Comparison of ENCODE assay signal across 8 cellular contexts in genomic region chr14:22986508-22987054, GRCh38. TPM values are rescaled to one million over a fixed set of nuclear protein-coding genes. Genes with fewer than 3 reads are reported as not detected.
DNase-seq lines count a peak whose midpoint lies in the region; ATAC-seq and TF ChIP-seq lines count a peak whose summit lies in the region.

No MANE protein-coding gene starts in this region.

- H3K27ac ChIP-seq in trophoblast cell (ENCODE audit: low read depth, low read length) (no peak overlapping the region), upper lobe of right lung (no peak overlapping the region)

- H3K9me3 ChIP-seq in trophoblast cell (ENCODE audit: insufficient read depth, low read depth, low read length) (no peaks in the 10 kb centered on the region), upper lobe of right lung (no peaks in the 10 kb centered on the region)

- no peak overlapping the region for H4K8ac ChIP-seq in trophoblast cell (ENCODE audit: low read depth, low read length)

- intact Hi-C loops in upper lobe of right lung (cut with DNase I) = loop anchor here (5.0 kb wide), 1 partner anchor 71 kb away; the partner anchor contains the start of gene CDH24

- H3K4me2 ChIP-seq in trophoblast cell (ENCODE audit: low read length) = no peak overlapping the region

- peak; percentile 67 for DNase-seq in NK-92 treated with Interleukin-12 subunit alpha and Interleukin-12 subunit beta, amount 100 ng/mL, for 24 hours (lab: John Stamatoyannopoulos, UW)
- DNase-seq in NK-92 (lab: John Stamatoyannopoulos, UW; ENCODE audit: unreplicated experiment) (no peak), NCI-H128 (lab: John Stamatoyannopoulos, UW; ENCODE audit: unreplicated experiment) (peak; percentile 84), glomerular visceral epithelial cell (ENCODE audit: extremely low spot score) (peak; percentile 84), trophoblast cell (peak; percentile 83 to 98), upper lobe of right lung (peak; percentile 83)
- peak; percentile 90 for DNase-seq in activated naive CD4-positive, alpha-beta T cell treated with Interleukin-2 at 50 U/mL for 16 hours

- H3K18ac ChIP-seq in trophoblast cell (ENCODE audit: low read length) = no peak overlapping the region

- peaks cover 0 to 1% of the 10 kb centered on the region in 2 experiments for H3K4me1 ChIP-seq in trophoblast cell (ENCODE audit: control insufficient read depth in 1 of 2, insufficient read depth in 2 of 2, low read length in 2 of 2)
- peaks cover 6% of the 10 kb centered on the region for H3K4me1 ChIP-seq in upper lobe of right lung

- TF ChIP-seq CTCF in upper lobe of right lung (IDR thresholded peaks at IDR 0.05) = peak; percentile 93

- H2BK5ac ChIP-seq in trophoblast cell (ENCODE audit: low read depth, low read length, poor library complexity) = no peak overlapping the region

- no peak overlapping the region for H2AFZ ChIP-seq in trophoblast cell (ENCODE audit: insufficient read depth, low read length, poor library complexity)

- peaks cover 10% of the 10 kb centered on the region for H3K79me2 ChIP-seq in trophoblast cell (ENCODE audit: control insufficient read depth, insufficient read depth, low read length, poor library complexity)

- WGBS in trophoblast cell (ENCODE audit: extremely low coverage, insufficient coverage, insufficient read length) = no CpG with 5 or more reads among the region's 5 CpGs

- H2BK12ac ChIP-seq in trophoblast cell (ENCODE audit: low read length) = no peak overlapping the region

- H3K27me3 ChIP-seq in trophoblast cell (ENCODE audit: insufficient read depth, low read length) = no peaks in the 10 kb centered on the region
- H3K27me3 ChIP-seq in upper lobe of right lung = peaks cover 6% of the 10 kb centered on the region

- H4K12ac ChIP-seq in trophoblast cell (ENCODE audit: low read depth, low read length) = no peak overlapping the region

- H3K23ac ChIP-seq in trophoblast cell (ENCODE audit: low read length) = no peak overlapping the region

- peaks cover 2 to 3% of the 10 kb centered on the region in 2 experiments for H3K36me3 ChIP-seq in trophoblast cell (ENCODE audit: control insufficient read depth in 1 of 2, insufficient read depth in 2 of 2, low read length in 2 of 2)
- peaks cover 5% of the 10 kb centered on the region for H3K36me3 ChIP-seq in upper lobe of right lung

- H3K4ac ChIP-seq in trophoblast cell (ENCODE audit: low read depth, low read length) = no peak overlapping the region

- peaks cover 15% of the 10 kb centered on the region for H3K79me1 ChIP-seq in trophoblast cell (ENCODE audit: low read length)

- H3K9ac ChIP-seq in trophoblast cell (ENCODE audit: low read length) = no peak overlapping the region

- H4K91ac ChIP-seq in trophoblast cell (ENCODE audit: low read depth, low read length) = no peak overlapping the region

- H2BK120ac ChIP-seq in trophoblast cell (ENCODE audit: insufficient read depth, low read length, poor library complexity) = no peak overlapping the region

- no peak overlapping the region for H2AK5ac ChIP-seq in trophoblast cell (ENCODE audit: low read length)

- no peak overlapping the region for H3K4me3 ChIP-seq in trophoblast cell (ENCODE audit: low read depth, low read length)
- no peak overlapping the region for H3K4me3 ChIP-seq in upper lobe of right lung

- ATAC-seq in SK-N-SH treated with all-trans-retinoic acid at 6 μM for 48 hours (peak; percentile 62), upper lobe of right lung (peak; percentile 78)

- no peak overlapping the region for H3K14ac ChIP-seq in trophoblast cell (ENCODE audit: low read length)

TF ChIP-seq in SK-N-SH treated with all-trans-retinoic acid at 6 μM for 48 hours, 23 proteins besides CTCF, POLR2A, EP300 and RAD21:
- TF ChIP-seq SNAI2 (CRISPR knock-in tag; IDR thresholded peaks at IDR 0.05) (no peak), RARB (CRISPR knock-in tag; IDR thresholded peaks at IDR 0.05) (no peak), OSR1 (CRISPR knock-in tag; IDR thresholded peaks at IDR 0.05) (no peak), ZFP30 (CRISPR knock-in tag; IDR thresholded peaks at IDR 0.05) (no peak), ZFP3 (CRISPR knock-in tag; IDR thresholded peaks at IDR 0.05) (no peak), TOX (CRISPR knock-in tag; IDR thresholded peaks at IDR 0.05; ENCODE audit: borderline replicate concordance) (no peak), ISL1 (CRISPR knock-in tag; IDR thresholded peaks at IDR 0.05) (no peak), PPARA (CRISPR knock-in tag; IDR thresholded peaks at IDR 0.05; ENCODE audit: borderline replicate concordance) (no peak)

RNA-seq across cellular contexts. Expression of gene AJUBA, which starts 4.2 kb away (rescaled TPM):
- polyA plus RNA-seq in trophoblast cell (2013) = 24.6 and 25.3 TPM in 2 replicates
- 37.8 TPM for total RNA-seq in upper lobe of right lung

RNA-seq across cellular contexts. Expression of gene C14orf93, which starts 23.4 kb away (rescaled TPM):
- polyA plus RNA-seq in trophoblast cell (2013) = 3.0 and 3.6 TPM in 2 replicates
- 8.4 TPM for total RNA-seq in upper lobe of right lung

RNA-seq across cellular contexts. Expression of gene HAUS4, which starts 29.7 kb away (rescaled TPM):
- polyA plus RNA-seq in trophoblast cell (2013) = 29.6 and 29.8 TPM in 2 replicates
- total RNA-seq in upper lobe of right lung = 44.7 TPM

RNA-seq across cellular contexts. Expression of gene PSMB5, which starts 48.1 kb away (rescaled TPM):
- 159 and 160 TPM in 2 replicates for polyA plus RNA-seq in trophoblast cell (2013)
- total RNA-seq in upper lobe of right lung = 75.7 TPM

RNA-seq across cellular contexts. Expression of gene PSMB11, which starts 55.4 kb away (rescaled TPM):
- not detected in 2 replicates for polyA plus RNA-seq in trophoblast cell (2013)
- not detected for total RNA-seq in upper lobe of right lung
